Comparison of ENCODE assay signal across 18 cellular contexts in genomic region chr15:30928076-30928475, GRCh38. TPM values are rescaled to one million over a fixed set of nuclear protein-coding genes. Genes with fewer than 3 reads are reported as not detected.
DNase-seq lines count a peak whose midpoint lies in the region; ATAC-seq and TF ChIP-seq lines count a peak whose summit lies in the region.
"Had no signal": no experiment of that assay in that cellular context is flagged by ENCODE, and none has a peak within 500 bp of the region (broad histone marks: within the 10 kb centered on the region; RNA-seq: fewer than 3 reads in every experiment).

No MANE protein-coding gene starts in this region.

- H2AFZ ChIP-seq in DND-41 (ENCODE audit: low read depth, low read length) (no peak overlapping the region), OCI-LY1 (ENCODE audit: low read length) (no peak overlapping the region)

- H3K4me3 ChIP-seq in DND-41 (ENCODE audit: low read depth in 1 of 2, low read length in 2 of 2) (no peak overlapping the region), OCI-LY1 (ENCODE audit: low read depth, low read length, poor library complexity, severe bottlenecking) (no peak overlapping the region), dorsolateral prefrontal cortex (no peak overlapping the region)
- H3K4me3 ChIP-seq: HAP-1 had no signal

- H3F3A ChIP-seq in OCI-LY1 (ENCODE audit: insufficient read depth, low read length): no peaks in the 10 kb centered on the region

- H3K4me1 ChIP-seq in DND-41 (ENCODE audit: insufficient read depth, low read length) (no peaks in the 10 kb centered on the region), OCI-LY1 (ENCODE audit: insufficient read depth, low read length, severe bottlenecking) (peaks cover 56% of the 10 kb centered on the region)

- intact Hi-C loops in dorsolateral prefrontal cortex (cut with DNase I): loop anchor here (10.0 kb wide), 2 partner anchors 447 to 557 kb away; no protein-coding TSS in a partner anchor

- H4K20me1 ChIP-seq in DND-41 (ENCODE audit: insufficient read depth, low read length) (no peaks in the 10 kb centered on the region), OCI-LY1 (ENCODE audit: insufficient read depth, low read length) (no peaks in the 10 kb centered on the region)

- no peak overlapping the region for H3K9ac ChIP-seq in DND-41 (ENCODE audit: low read depth, low read length)
- H3K9ac ChIP-seq in OCI-LY1 (ENCODE audit: low read length): no peak overlapping the region; the same call in 1 of the 2 replicates

- TF ChIP-seq CTCF in DND-41 (IDR thresholded peaks at IDR 0.05; ENCODE audit: borderline replicate concordance, extremely low read depth, low read length, poor library complexity, severe bottlenecking): no peak
- TF ChIP-seq CTCF in OCI-LY1 (IDR thresholded peaks at IDR 0.05; ENCODE audit: low read length): no peak
- no peak for TF ChIP-seq CTCF in dorsolateral prefrontal cortex (IDR thresholded peaks at IDR 0.05 in 54 of 56, conservative IDR thresholded peaks at IDR 0.05 in 2 of 56; ENCODE audit: low read depth in 1 of 56, partially characterized antibody in 56 of 56)

- H3K36me3 ChIP-seq in DND-41 (ENCODE audit: insufficient read depth, low read length) (peaks cover 82% of the 10 kb centered on the region), OCI-LY1 (ENCODE audit: insufficient read depth, low read length) (peaks cover 51% of the 10 kb centered on the region; the same call in 1 of the 2 replicates)

- no peaks in the 10 kb centered on the region for H3K9me2 ChIP-seq in OCI-LY1 (ENCODE audit: low read depth, low read length)

- no peak overlapping the region for H3K4me2 ChIP-seq in DND-41 (ENCODE audit: insufficient read depth, low read length)
- peak overlapping the region; percentile 53; the same call in 1 of the 2 replicates for H3K4me2 ChIP-seq in OCI-LY1 (ENCODE audit: low read length)

- H3K79me2 ChIP-seq in DND-41 (ENCODE audit: insufficient read depth, low read length) (no peaks in the 10 kb centered on the region), OCI-LY1 (ENCODE audit: insufficient read depth, low read length) (no peaks in the 10 kb centered on the region)

- no peaks in the 10 kb centered on the region for H3K27me3 ChIP-seq in DND-41 (ENCODE audit: insufficient read depth, low read length, poor library complexity)
- no peaks in the 10 kb centered on the region for H3K27me3 ChIP-seq in OCI-LY1 (ENCODE audit: insufficient read depth, low read length)
- no peaks in the 10 kb centered on the region for H3K27me3 ChIP-seq in dorsolateral prefrontal cortex

- ATAC-seq in DND-41 (ENCODE audit: insufficient read depth, low read depth) (0 out of 3 replicates have a peak, but pooled peaks have one; percentile 5), GM19467 (IDR thresholded peaks at IDR 0.05; ENCODE audit: unreplicated experiment) (no peak)
- ATAC-seq: T-cell had no signal

- no peaks in the 10 kb centered on the region for H3K9me3 ChIP-seq in DND-41 (ENCODE audit: insufficient read depth, low read length, severe bottlenecking)
- no peaks in the 10 kb centered on the region for H3K9me3 ChIP-seq in OCI-LY1 (ENCODE audit: low read length)
- H3K9me3 ChIP-seq: HAP-1 had no signal

- DNase-seq in DND-41: no peak
- DNase-seq in dorsolateral prefrontal cortex: no peak
- no peak for DNase-seq in substantia nigra (lab: John Stamatoyannopoulos, UW)
- no peak for DNase-seq in AG08395 (ENCODE audit: low spot score)
- DNase-seq in stimulated activated CD4-positive, alpha-beta T cell treated with anti-CD3 and anti-CD28 coated beads, Interleukin-2, amount 100 ng/mL, for 48 hours: no peak
- DNase-seq: CD8-positive, alpha-beta memory T cell; DMS 273 treated with DMSO at 0.1 percent for 48 hours; DMS79; GOT3; HFFc6; NCI-H1694 treated with DMSO at 0.1 percent for 48 hours; NCI-H2227 treated with DMSO at 0.1 percent for 48 hours; OCI-M1; T-cell had no signal

- H3K27ac ChIP-seq in DND-41 (ENCODE audit: low read length) (no peak overlapping the region), OCI-LY1 (ENCODE audit: low read depth, low read length, poor library complexity, severe bottlenecking) (peak overlapping the region; percentile 84), dorsolateral prefrontal cortex (peak overlapping the region in 43 of 59 donors; percentile 8 to 100 (median 97)), substantia nigra (ENCODE audit: low read depth, low read length, poor library complexity, severe bottlenecking) (peak overlapping the region; percentile 68)
- H3K27ac ChIP-seq: HL-60 had no signal

RNA-seq across cellular contexts. Expression of gene FAN1, which starts 24.4 kb away (rescaled TPM):
- total RNA-seq in dorsolateral prefrontal cortex: 10 to 100 TPM; 30.1 to 55.7 (median 39.8) TPM
